Comparison of ENCODE assay signal across 3 cellular contexts in genomic region chr9:119368179-119368578, GRCh38.
TF ChIP-seq lines count a peak whose summit lies in the region.

No MANE protein-coding gene starts in this region.

TF ChIP-seq in GM23338, 12 proteins besides CTCF, POLR2A, EP300 and RAD21 (continued from another document and continues in another):
- TF ChIP-seq, protein P1, sequence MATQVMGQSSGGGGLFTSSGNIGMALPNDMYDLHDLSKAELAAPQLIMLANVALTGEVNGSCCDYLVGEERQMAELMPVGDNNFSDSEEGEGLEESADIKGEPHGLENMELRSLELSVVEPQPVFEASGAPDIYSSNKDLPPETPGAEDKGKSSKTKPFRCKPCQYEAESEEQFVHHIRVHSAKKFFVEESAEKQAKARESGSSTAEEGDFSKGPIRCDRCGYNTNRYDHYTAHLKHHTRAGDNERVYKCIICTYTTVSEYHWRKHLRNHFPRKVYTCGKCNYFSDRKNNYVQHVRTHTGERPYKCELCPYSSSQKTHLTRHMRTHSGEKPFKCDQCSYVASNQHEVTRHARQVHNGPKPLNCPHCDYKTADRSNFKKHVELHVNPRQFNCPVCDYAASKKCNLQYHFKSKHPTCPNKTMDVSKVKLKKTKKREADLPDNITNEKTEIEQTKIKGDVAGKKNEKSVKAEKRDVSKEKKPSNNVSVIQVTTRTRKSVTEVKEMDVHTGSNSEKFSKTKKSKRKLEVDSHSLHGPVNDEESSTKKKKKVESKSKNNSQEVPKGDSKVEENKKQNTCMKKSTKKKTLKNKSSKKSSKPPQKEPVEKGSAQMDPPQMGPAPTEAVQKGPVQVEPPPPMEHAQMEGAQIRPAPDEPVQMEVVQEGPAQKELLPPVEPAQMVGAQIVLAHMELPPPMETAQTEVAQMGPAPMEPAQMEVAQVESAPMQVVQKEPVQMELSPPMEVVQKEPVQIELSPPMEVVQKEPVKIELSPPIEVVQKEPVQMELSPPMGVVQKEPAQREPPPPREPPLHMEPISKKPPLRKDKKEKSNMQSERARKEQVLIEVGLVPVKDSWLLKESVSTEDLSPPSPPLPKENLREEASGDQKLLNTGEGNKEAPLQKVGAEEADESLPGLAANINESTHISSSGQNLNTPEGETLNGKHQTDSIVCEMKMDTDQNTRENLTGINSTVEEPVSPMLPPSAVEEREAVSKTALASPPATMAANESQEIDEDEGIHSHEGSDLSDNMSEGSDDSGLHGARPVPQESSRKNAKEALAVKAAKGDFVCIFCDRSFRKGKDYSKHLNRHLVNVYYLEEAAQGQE (IDR thresholded peaks at IDR 0.05; ENCODE audit: unreplicated experiment): no peak
- TF ChIP-seq NANOG (IDR thresholded peaks at IDR 0.05; ENCODE audit: borderline replicate concordance) (no peak), EZH2 (IDR thresholded peaks at IDR 0.05; ENCODE audit: low read depth, unreplicated experiment) (no peak), CREB1 (CRISPR knock-in tag; IDR thresholded peaks at IDR 0.05; ENCODE audit: low read depth) (no peak)

TF ChIP-seq in WTC11, 78 proteins besides CTCF, POLR2A, EP300 and RAD21 (continued from another document):
- no peak for TF ChIP-seq MXD4 (CRISPR knock-in tag; IDR thresholded peaks at IDR 0.05; ENCODE audit: borderline replicate concordance)

TF ChIP-seq in HEK293T, 16 proteins besides CTCF, POLR2A, EP300 and RAD21 (continued from another document):
- TF ChIP-seq, protein P2, sequence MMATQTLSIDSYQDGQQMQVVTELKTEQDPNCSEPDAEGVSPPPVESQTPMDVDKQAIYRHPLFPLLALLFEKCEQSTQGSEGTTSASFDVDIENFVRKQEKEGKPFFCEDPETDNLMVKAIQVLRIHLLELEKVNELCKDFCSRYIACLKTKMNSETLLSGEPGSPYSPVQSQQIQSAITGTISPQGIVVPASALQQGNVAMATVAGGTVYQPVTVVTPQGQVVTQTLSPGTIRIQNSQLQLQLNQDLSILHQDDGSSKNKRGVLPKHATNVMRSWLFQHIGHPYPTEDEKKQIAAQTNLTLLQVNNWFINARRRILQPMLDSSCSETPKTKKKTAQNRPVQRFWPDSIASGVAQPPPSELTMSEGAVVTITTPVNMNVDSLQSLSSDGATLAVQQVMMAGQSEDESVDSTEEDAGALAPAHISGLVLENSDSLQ (IDR thresholded peaks at IDR 0.05): no peak
